23 cellular contexts compared by ENCODE assay signal in the genomic region with DNA sequence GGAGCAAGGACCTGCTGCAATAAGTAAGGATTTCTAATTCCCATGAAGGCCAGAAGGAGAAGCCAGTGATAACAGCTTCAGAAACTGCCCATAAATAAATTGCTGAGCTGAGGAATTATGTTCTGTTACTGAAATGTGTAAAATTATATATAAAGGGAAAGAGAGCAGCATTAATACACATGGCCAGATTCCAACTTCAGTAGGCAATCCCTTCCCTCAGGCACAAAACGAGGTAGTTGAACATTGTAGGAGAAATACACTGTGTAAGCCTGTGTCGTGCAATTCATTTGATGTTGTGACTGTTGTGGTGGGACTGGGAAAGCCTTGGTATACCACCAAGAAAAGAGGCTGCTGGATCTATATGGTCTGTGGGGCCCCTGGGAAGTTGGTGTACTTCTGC.
DNase-seq lines count a peak whose midpoint lies in the region; TF ChIP-seq lines count a peak whose summit lies in the region.
"Had no signal": no experiment of that assay in that cellular context is flagged by ENCODE, and none has a peak within 500 bp of the region (broad histone marks: within the 10 kb centered on the region; RNA-seq: fewer than 3 reads in every experiment).

No MANE protein-coding gene starts in this region.

- CTCF ChIA-PET in A673 (lab: Charles Lee) (no interaction called here), OCI-LY7 (lab: Charles Lee; ENCODE audit: unreplicated experiment) (no interaction called here)

- no peak overlapping the region for H3K4me2 ChIP-seq in OCI-LY7 (ENCODE audit: low read length)
- H3K4me2 ChIP-seq: A549, BLaER1 had no signal

- no peaks in the 10 kb centered on the region for H3K27me3 ChIP-seq in A673 (replicated peaks; ENCODE audit: insufficient read depth, low read depth, low read length, poor library complexity)
- H3K27me3 ChIP-seq: BE2C, BLaER1 had no signal

- no peaks in the 10 kb centered on the region for H3K79me2 ChIP-seq in OCI-LY7 (ENCODE audit: insufficient read depth, low read depth, low read length)

- H3K9me2 ChIP-seq in OCI-LY7 (ENCODE audit: insufficient read depth, low read length): no peaks in the 10 kb centered on the region

- intact Hi-C loops in A673 (cut with micrococcal nuclease; ENCODE audit: unreplicated experiment): loop anchor here (5.0 to 10.0 kb wide), 3 partner anchors 107 to 1150 kb away; no protein-coding TSS in a partner anchor
- intact Hi-C loops in OCI-LY7 (cut with micrococcal nuclease; ENCODE audit: unreplicated experiment): no loop called here

- H3K4me3 ChIP-seq in A673 (ENCODE audit: low read depth, low read length, poor library complexity, severe bottlenecking) (no peak overlapping the region), OCI-LY7 (ENCODE audit: low read depth, low read length, poor library complexity, severe bottlenecking) (no peak overlapping the region)
- H3K4me3 ChIP-seq: A549, BLaER1, GM12878 had no signal

- H2AFZ ChIP-seq in OCI-LY7 (ENCODE audit: low read length): no peak overlapping the region

- H4K20me1 ChIP-seq in OCI-LY7 (ENCODE audit: insufficient read depth, low read length): no peaks in the 10 kb centered on the region
- H4K20me1 ChIP-seq: BLaER1 had no signal

- H3K36me3 ChIP-seq in A673 (ENCODE audit: insufficient read depth, low read length, poor library complexity, severe bottlenecking) (no peaks in the 10 kb centered on the region), OCI-LY7 (ENCODE audit: insufficient read depth, low read length) (no peaks in the 10 kb centered on the region)
- H3K36me3 ChIP-seq: BE2C had no signal

- no TSS peak for BruUV-seq in A673 (replicated peaks; lab: Mats Ljungman, UMichigan)
- no TSS peak for BruUV-seq in OCI-LY7 (replicated peaks; lab: Mats Ljungman, UMichigan)

- TF ChIP-seq CTCF in A673 (conservative IDR thresholded peaks at IDR 0.05; ENCODE audit: low read depth, low read length) (no peak), OCI-LY7 (conservative IDR thresholded peaks at IDR 0.05; ENCODE audit: low read length) (no peak)

- POLR2A ChIA-PET in A673 (lab: Charles Lee; ENCODE audit: low non-redundant PET): no interaction called here
- POLR2A ChIA-PET in OCI-LY7 (lab: Charles Lee): no interaction called here

- no peaks in the 10 kb centered on the region for H3K9me3 ChIP-seq in A673 (ENCODE audit: low read depth, low read length, poor library complexity, severe bottlenecking)
- H3K9me3 ChIP-seq in OCI-LY7 (ENCODE audit: low read length): no peaks in the 10 kb centered on the region
- H3K9me3 ChIP-seq: A549, BE2C had no signal

- H3K4me1 ChIP-seq in A673 (ENCODE audit: insufficient read depth, low read length, poor library complexity, severe bottlenecking) (peaks cover 96% of the 10 kb centered on the region), OCI-LY7 (ENCODE audit: insufficient read depth, low read length, poor library complexity, severe bottlenecking) (no peaks in the 10 kb centered on the region)
- H3K4me1 ChIP-seq: A549, BE2C had no signal

- H3K27ac ChIP-seq in A673 (ENCODE audit: low read depth, low read length, poor library complexity, severe bottlenecking): peak overlapping the region; percentile 98
- no peak overlapping the region for H3K27ac ChIP-seq in OCI-LY7 (ENCODE audit: low read depth, low read length, poor library complexity, severe bottlenecking)
- H3K27ac ChIP-seq: 22Rv1, A549, BLaER1 had no signal

- DNase-seq in A673 (ENCODE audit: low spot score) (peak; percentile 38), amniotic epithelial cell (ENCODE audit: low read depth) (peak; percentile 14), renal cortical epithelial cell (ENCODE audit: low read depth) (peak; percentile 25), NCI-H526 (lab: John Stamatoyannopoulos, UW) (no peak), OCI-LY7 (ENCODE audit: low spot score) (no peak)
- DNase-seq: ACHN; BE2C; C1 segment of cervical spinal cord; CD4-positive, alpha-beta memory T cell; CD4-positive, CD25-positive, alpha-beta regulatory T cell; CD8-positive, alpha-beta memory T cell; COR-L47; DMS 273 treated with DMSO at 0.1 percent for 48 hours; DMS153; DMS53; DMS79; DND-41; EL; GDM1 had no signal

Comparison
In these comparisons a context has a peak if more than half of its experiments do, and no peak if none do; other contexts are left out.
1. DNase-seq: peak in A673 (single experiment), amniotic epithelial cell (single experiment) and renal cortical epithelial cell (single experiment); none in NCI-H526 (0 of 2) and OCI-LY7 (single experiment).